Comparison of ENCODE assay signal across 8 cellular contexts in the genomic region with DNA sequence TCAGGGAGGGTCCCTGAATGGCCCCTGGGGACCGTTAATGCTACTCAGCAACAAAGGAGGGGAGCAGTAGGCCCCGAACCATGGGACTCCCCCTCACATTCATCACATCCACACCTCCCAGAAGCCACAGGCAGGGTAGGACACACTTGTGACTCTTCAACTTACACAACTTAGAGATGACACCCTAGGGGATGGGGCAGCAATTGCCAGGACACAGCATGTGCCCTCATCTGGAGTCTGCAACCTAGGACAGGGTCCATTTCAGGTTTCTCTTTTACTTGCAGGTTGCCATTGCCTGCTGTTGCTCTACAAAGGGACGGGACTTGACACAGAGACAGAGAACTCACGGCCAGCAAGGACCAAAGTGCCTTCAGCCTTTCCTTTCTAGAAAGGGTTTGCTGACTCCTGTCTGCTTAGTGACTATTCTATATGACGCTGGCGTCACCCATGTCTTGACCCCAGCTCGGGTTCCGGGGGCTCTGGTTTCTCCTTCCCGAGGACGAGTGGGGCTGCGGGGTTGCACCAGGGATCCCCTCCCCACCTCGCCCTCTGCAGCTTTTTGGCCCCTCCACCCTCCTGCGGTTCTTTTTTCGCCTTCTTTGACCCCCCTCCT. TPM values are rescaled to one million over a fixed set of nuclear protein-coding genes. Genes with fewer than 3 reads are reported as not detected.
DNase-seq lines count a peak whose midpoint lies in the region; ATAC-seq and TF ChIP-seq lines count a peak whose summit lies in the region.

No MANE protein-coding gene starts in this region.

- ATAC-seq in HG03378 (IDR thresholded peaks at IDR 0.05; ENCODE audit: unreplicated experiment): no peak
- no peak for ATAC-seq in GM18498 (IDR thresholded peaks at IDR 0.05; ENCODE audit: unreplicated experiment)

- H3K4me1 ChIP-seq in esophagus (ENCODE audit: control insufficient read depth in 2 of 2, insufficient read depth in 2 of 2, low read length in 1 of 2): peaks cover 0 to 4% of the 10 kb centered on the region in 2 donors
- peaks cover 4% of the 10 kb centered on the region for H3K4me1 ChIP-seq in ovary (ENCODE audit: insufficient read depth)

- H3K27ac ChIP-seq in esophagus (ENCODE audit: low read depth in 2 of 2, low read length in 1 of 2) (peak overlapping the region; percentile 48 to 55), ovary (no peak overlapping the region)

- CTCF ChIA-PET in GM10248 (lab: Yijun Ruan, JAX): interaction anchor here (1.0 to 3.6 kb wide), 4 partner anchors 13 to 327 kb away, joined by 3 to 19 read pairs (median 4); no protein-coding TSS in a partner anchor

- peak; percentile 18 for DNase-seq in GM03348 (ENCODE audit: low spot score)
- peak; percentile 10 for DNase-seq in RPMI8226
- DNase-seq in ovary: no peak
- DNase-seq in COLO829 (ENCODE audit: low spot score): no peak
- no peak for DNase-seq in GM10248 (ENCODE audit: extremely low spot score)

- no peak for TF ChIP-seq EP300 in ovary (IDR thresholded peaks at IDR 0.05)

- 17% methylated on average over 14 of the region's 14 CpGs for WGBS in esophagus, 2 donors
- 14 to 17% (median 16%) methylated on average over 14 of the region's 14 CpGs for WGBS in ovary, 3 donors

- intact Hi-C loops in ovary (cut with DNase I): no loop called here

- H3K4me3 ChIP-seq in esophagus (ENCODE audit: low read depth in 1 of 2, low read length in 2 of 2): peak overlapping the region; percentile 38 to 66
- peak overlapping the region; percentile 63 for H3K4me3 ChIP-seq in ovary

- H3K9me3 ChIP-seq in esophagus (ENCODE audit: control insufficient read depth in 2 of 2, insufficient read depth in 1 of 2, low read depth in 1 of 2, low read length in 1 of 2): no peaks in the 10 kb centered on the region
- no peaks in the 10 kb centered on the region for H3K9me3 ChIP-seq in ovary

- no peak for TF ChIP-seq POLR2A in ovary (IDR thresholded peaks at IDR 0.05)

- TF ChIP-seq CTCF in ovary (IDR thresholded peaks at IDR 0.05): no peak
- no peak for TF ChIP-seq CTCF in GM10248 (IDR thresholded peaks at IDR 0.05; ENCODE audit: control extremely low read depth, extremely low read depth, low read depth, missing control alignments)

- peaks cover 3 to 7% of the 10 kb centered on the region in 2 donors for H3K36me3 ChIP-seq in esophagus (ENCODE audit: control insufficient read depth in 2 of 2, insufficient read depth in 2 of 2, low read length in 1 of 2)
- no peaks in the 10 kb centered on the region for H3K36me3 ChIP-seq in ovary

- POLR2A ChIA-PET in GM10248 (lab: Yijun Ruan, JAX): no interaction called here

- no peaks in the 10 kb centered on the region for H3K27me3 ChIP-seq in esophagus (ENCODE audit: control insufficient read depth in 1 of 2, insufficient read depth in 2 of 2, low read length in 2 of 2)
- no peaks in the 10 kb centered on the region for H3K27me3 ChIP-seq in ovary

RNA-seq across cellular contexts. Expression of gene ULBP3, which starts 0.6 kb away (rescaled TPM):
- polyA plus RNA-seq in esophagus: 1 to 10 TPM in 1 of 2 donors, under 1 TPM in 1; 0.61 to 1.9 TPM
- 1 to 10 TPM in 3 of 7 donors, under 1 TPM in 2, not detected in 2; 0.66 to 2.5 (median 1.6) TPM for total RNA-seq in ovary
- polyA plus RNA-seq in ovary: 1 to 10 TPM; 1.0 to 2.3 TPM

RNA-seq across cellular contexts. Expression of gene RAET1L, which starts 42.9 kb away (rescaled TPM):
- polyA plus RNA-seq in esophagus (10 to 100 TPM; 33.9 to 75.3 TPM), ovary (not detected)
- total RNA-seq in ovary: not detected

Comparison
In these comparisons a context has a peak if more than half of its experiments do, and no peak if none do; other contexts are left out.
1. DNase-seq: peak in GM03348 (single experiment) and RPMI8226 (single experiment); none in ovary (0 of 5), COLO829 (single experiment) and GM10248 (single experiment).
2. H3K27ac ChIP-seq: peak in esophagus (2 of 2); none in ovary (0 of 2).
3. RNA of gene RAET1L, which starts 42.9 kb away (polyA plus RNA-seq): 33.9 to 75.3 TPM in esophagus; not detected in ovary; every median in the first group is over 10 times any median in the second.